Comparison of ENCODE assay signal across 1 cellular context in the genomic region with DNA sequence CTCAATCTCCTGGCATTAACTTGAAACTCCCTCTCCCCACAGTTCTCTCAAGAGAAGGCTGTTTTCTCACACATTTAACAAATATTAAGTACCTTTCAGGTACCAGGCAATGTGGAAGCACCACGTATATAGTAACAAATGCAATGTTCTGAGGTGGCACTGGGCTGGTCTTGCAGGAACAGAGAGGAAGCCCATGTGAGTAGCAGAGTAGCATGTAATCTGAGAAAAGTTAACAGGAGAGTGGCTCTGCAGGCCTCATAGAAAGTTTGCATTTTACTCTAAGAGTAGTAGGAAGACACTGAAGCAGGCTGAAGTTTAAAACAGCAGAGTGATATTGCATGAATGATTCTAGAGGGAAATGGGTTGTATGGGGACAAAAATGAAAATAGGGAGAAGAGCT.
TF ChIP-seq lines count a peak whose summit lies in the region.

No MANE protein-coding gene starts in this region.

TF ChIP-seq in GM23338, 12 proteins besides CTCF, POLR2A, EP300 and RAD21 (continued from another document):
- TF ChIP-seq EZH2 (IDR thresholded peaks at IDR 0.05; ENCODE audit: low read depth, unreplicated experiment) (no peak), STAT1 (IDR thresholded peaks at IDR 0.05; ENCODE audit: unreplicated experiment) (no peak)
